1 cellular context compared by ENCODE assay signal in genomic region chr20:51985013-51985415, GRCh38.
A peak's percentile ranks its signal among the peaks of the same experiment; 100 is the strongest.
TF ChIP-seq lines count a peak whose summit lies in the region.

No MANE protein-coding gene starts in this region.

TF ChIP-seq in HepG2, 621 proteins besides CTCF, POLR2A, EP300 and RAD21 (continued from another document and continues in another):
- TF ChIP-seq KIAA2018 (CRISPR knock-in tag; IDR thresholded peaks at IDR 0.05; ENCODE audit: borderline replicate concordance), result no peak
- TF ChIP-seq ZSCAN25 (CRISPR knock-in tag; IDR thresholded peaks at IDR 0.05), result no peak
- TF ChIP-seq NFKB2 (CRISPR knock-in tag; IDR thresholded peaks at IDR 0.05; ENCODE audit: borderline replicate concordance), result no peak
- TF ChIP-seq ZNF564 (CRISPR knock-in tag; IDR thresholded peaks at IDR 0.05), result no peak
- no peak for TF ChIP-seq ZNF678 (CRISPR knock-in tag; IDR thresholded peaks at IDR 0.05)
- no peak for TF ChIP-seq PLRG1 (conservative IDR thresholded peaks at IDR 0.05)
- TF ChIP-seq ZNF124 (CRISPR knock-in tag; IDR thresholded peaks at IDR 0.05), result no peak
- TF ChIP-seq ZNF12 (CRISPR knock-in tag; IDR thresholded peaks at IDR 0.05), result no peak
- TF ChIP-seq SUZ12 (IDR thresholded peaks at IDR 0.05; ENCODE audit: low read depth, low read length), result no peak
- TF ChIP-seq ZNF672 (CRISPR knock-in tag; IDR thresholded peaks at IDR 0.05), result no peak
- no peak for TF ChIP-seq ZNF724P (CRISPR knock-in tag; IDR thresholded peaks at IDR 0.05; ENCODE audit: borderline replicate concordance)
- TF ChIP-seq ZNF230 (CRISPR knock-in tag; IDR thresholded peaks at IDR 0.05), result no peak
- TF ChIP-seq ZIK1 (CRISPR knock-in tag; IDR thresholded peaks at IDR 0.05; ENCODE audit: borderline replicate concordance, low read depth), result no peak
- no peak for TF ChIP-seq ZBTB20 (CRISPR knock-in tag; IDR thresholded peaks at IDR 0.05; ENCODE audit: borderline replicate concordance, low read depth)
- no peak for TF ChIP-seq TRIM24 (CRISPR knock-in tag; IDR thresholded peaks at IDR 0.05)
- no peak for TF ChIP-seq RXRA (CRISPR knock-in tag; IDR thresholded peaks at IDR 0.05)
- no peak for TF ChIP-seq SMYD3 (CRISPR knock-in tag; IDR thresholded peaks at IDR 0.05)
- TF ChIP-seq TBX3 (IDR thresholded peaks at IDR 0.05; ENCODE audit: borderline replicate concordance), result no peak
- TF ChIP-seq ZNF501 (CRISPR knock-in tag; IDR thresholded peaks at IDR 0.05), result no peak
- no peak for TF ChIP-seq POGK (CRISPR knock-in tag; conservative IDR thresholded peaks at IDR 0.05)
- peak; percentile 78 to 98 for TF ChIP-seq ATF4 (CRISPR knock-in tag; IDR thresholded peaks at IDR 0.05)
- no peak for TF ChIP-seq ZNF790 (CRISPR knock-in tag; IDR thresholded peaks at IDR 0.05; ENCODE audit: borderline replicate concordance)
- TF ChIP-seq ZNF703 (CRISPR knock-in tag; IDR thresholded peaks at IDR 0.05; ENCODE audit: borderline replicate concordance), result no peak
- no peak for TF ChIP-seq KDM5A (IDR thresholded peaks at IDR 0.05; ENCODE audit: borderline replicate concordance, low read length)
- TF ChIP-seq HMGXB3 (CRISPR knock-in tag; IDR thresholded peaks at IDR 0.05; ENCODE audit: borderline replicate concordance), result no peak
- TF ChIP-seq ZNF883 (CRISPR knock-in tag; IDR thresholded peaks at IDR 0.05; ENCODE audit: not compliant biosample characterization), result no peak
- no peak for TF ChIP-seq FIP1L1 (IDR thresholded peaks at IDR 0.05; ENCODE audit: borderline replicate concordance, insufficient read depth, low read depth, low read length)
- no peak for TF ChIP-seq ZSCAN21 (CRISPR knock-in tag; IDR thresholded peaks at IDR 0.05; ENCODE audit: borderline replicate concordance)
- no peak for TF ChIP-seq ZNF274 (CRISPR knock-in tag; IDR thresholded peaks at IDR 0.05)
- TF ChIP-seq FOXP4 (CRISPR knock-in tag; IDR thresholded peaks at IDR 0.05), result 0 out of 2 replicates have a peak, but pooled peaks have one; percentile 19
- TF ChIP-seq RORA (CRISPR knock-in tag; IDR thresholded peaks at IDR 0.05), result no peak
- peak; percentile 42; the same call in 1 of the 2 replicates for TF ChIP-seq ETV5 (CRISPR knock-in tag; IDR thresholded peaks at IDR 0.05; ENCODE audit: borderline replicate concordance)
- TF ChIP-seq POLR2G (IDR thresholded peaks at IDR 0.05; ENCODE audit: low read depth, low read length), result no peak
- TF ChIP-seq BRCA1 (CRISPR knock-in tag; IDR thresholded peaks at IDR 0.05), result no peak
- peak; percentile 58; the same call in 1 of the 2 replicates for TF ChIP-seq ELF3 (CRISPR knock-in tag; IDR thresholded peaks at IDR 0.05)
- no peak for TF ChIP-seq ZFP62 (CRISPR knock-in tag; IDR thresholded peaks at IDR 0.05)
- peak; percentile 54; the same call in 1 of the 2 replicates for TF ChIP-seq ATF3 (CRISPR knock-in tag; IDR thresholded peaks at IDR 0.05)
- TF ChIP-seq LBX2 (CRISPR knock-in tag; IDR thresholded peaks at IDR 0.05; ENCODE audit: borderline replicate concordance), result no peak
- no peak for TF ChIP-seq DBP (CRISPR knock-in tag; IDR thresholded peaks at IDR 0.05; ENCODE audit: not compliant biosample characterization)
- no peak for TF ChIP-seq CCDC6 (CRISPR knock-in tag; IDR thresholded peaks at IDR 0.05)
- no peak for TF ChIP-seq PHF8 (CRISPR knock-in tag; IDR thresholded peaks at IDR 0.05)
- no peak for TF ChIP-seq JARID2 (CRISPR knock-in tag; IDR thresholded peaks at IDR 0.05; ENCODE audit: insufficient replicate concordance)
- TF ChIP-seq LCORL (IDR thresholded peaks at IDR 0.05), result no peak
- TF ChIP-seq LCORL (CRISPR knock-in tag; IDR thresholded peaks at IDR 0.05), result 0 out of 2 replicates have a peak, but pooled peaks have one; percentile 20
- no peak for TF ChIP-seq ZFP37 (CRISPR knock-in tag; IDR thresholded peaks at IDR 0.05; ENCODE audit: borderline replicate concordance)
- peak; percentile 12; the same call in 1 of the 2 replicates for TF ChIP-seq SMC3 (IDR thresholded peaks at IDR 0.05; ENCODE audit: low read length)
- peak; percentile 50 for TF ChIP-seq TEAD3 (CRISPR knock-in tag; optimal IDR thresholded peaks at IDR 0.05; ENCODE audit: borderline replicate concordance)
- TF ChIP-seq ZNF879 (CRISPR knock-in tag; IDR thresholded peaks at IDR 0.05), result no peak
- no peak for TF ChIP-seq SRY (CRISPR knock-in tag; IDR thresholded peaks at IDR 0.05)
- no peak; the same call in 1 of the 2 replicates for TF ChIP-seq NKX3-1 (CRISPR knock-in tag; IDR thresholded peaks at IDR 0.05)
- no peak for TF ChIP-seq ZNF552 (CRISPR knock-in tag; IDR thresholded peaks at IDR 0.05; ENCODE audit: borderline replicate concordance)
